In genomic region chr10:33483124-33483794, GRCh38 we compare ENCODE assay signal across 15 cellular contexts.
DNase-seq lines count a peak whose midpoint lies in the region; FAIRE-seq and TF ChIP-seq lines count a peak whose summit lies in the region.
"Had no signal": no experiment of that assay in that cellular context is flagged by ENCODE, and none has a peak within 500 bp of the region (broad histone marks: within the 10 kb centered on the region; RNA-seq: fewer than 3 reads in every experiment).

No MANE protein-coding gene starts in this region.

- no peak for FAIRE-seq in RCC 7860 (lab: Jason Lieb, UNC)

- H3K27ac Mint-ChIP-seq in neural crest cell (ENCODE audit: unreplicated experiment) (no peak overlapping the region), Calu3 (ENCODE audit: unreplicated experiment) (no peak overlapping the region)
- H3K27ac Mint-ChIP-seq: CD14-positive monocyte; effector memory CD8-positive, alpha-beta T cell; naive B cell had no signal

- H3K9me3 Mint-ChIP-seq in neural crest cell (no peaks in the 10 kb centered on the region), Calu3 (ENCODE audit: low read depth, unreplicated experiment) (no peaks in the 10 kb centered on the region)
- H3K9me3 Mint-ChIP-seq: effector memory CD8-positive, alpha-beta T cell had no signal

- TF ChIP-seq CTCF in HEK293 (tag by site-specific recombination; IDR thresholded peaks at IDR 0.05) (no peak), neural crest cell (conservative IDR thresholded peaks at IDR 0.05) (no peak), Calu3 (IDR thresholded peaks at IDR 0.05; ENCODE audit: unreplicated experiment) (no peak), SK-N-SH (IDR thresholded peaks at IDR 0.05) (no peak)

- no peaks in the 10 kb centered on the region for H3K36me3 ChIP-seq in HEK293 (ENCODE audit: control insufficient read depth in 2 of 2, insufficient read depth in 1 of 2, low read length in 2 of 2)
- no peaks in the 10 kb centered on the region for H3K36me3 ChIP-seq in SK-N-SH (replicated peaks in 1 of 2; ENCODE audit: control insufficient read depth in 1 of 2, insufficient read depth in 2 of 2, low read length in 1 of 2)

- no peaks in the 10 kb centered on the region for H3K9me2 ChIP-seq in SK-N-SH

- no peak overlapping the region for H2AFZ ChIP-seq in SK-N-SH (ENCODE audit: low read depth)

- H3K9me3 ChIP-seq in HEK293 (ENCODE audit: control insufficient read depth, insufficient read depth, low read depth, low read length): no peaks in the 10 kb centered on the region
- H3K9me3 ChIP-seq in SK-N-SH: no peaks in the 10 kb centered on the region

- H3K4me3 Mint-ChIP-seq in neural crest cell: peak overlapping the region; percentile 13
- H3K4me3 Mint-ChIP-seq in Calu3 (ENCODE audit: low read depth, unreplicated experiment): no peak overlapping the region
- H3K4me3 Mint-ChIP-seq: CD14-positive monocyte; effector memory CD8-positive, alpha-beta T cell; naive B cell had no signal

- POLR2A ChIA-PET in HEK293 (lab: Yijun Ruan, JAX) (interaction anchor here (0.8 to 1.3 kb wide), 2 partner anchors 15 to 147 kb away, joined by 3 to 4 read pairs; no protein-coding TSS in a partner anchor), SK-N-SH (lab: Yijun Ruan, JAX) (no interaction called here)

- 85% methylated on average over 5 of the region's 5 CpGs for whole genome bisulfite sequencing in SK-N-SH (ENCODE audit: low lambda C conversion rate)

- peaks cover 20% of the 10 kb centered on the region for H3K4me1 ChIP-seq in HEK293 (ENCODE audit: control insufficient read depth, insufficient read depth, low read length)
- H3K4me1 ChIP-seq in SK-N-SH (ENCODE audit: control insufficient read depth in 1 of 2, insufficient read depth in 2 of 2, low read depth in 1 of 2, low read length in 1 of 2): no peaks in the 10 kb centered on the region; a peak in 1 of 4 replicates

- no peak for TF ChIP-seq EP300 in SK-N-SH (IDR thresholded peaks at IDR 0.05; ENCODE audit: borderline replicate concordance in 1 of 2, low read depth in 1 of 2, low read length in 1 of 2)

- no peak overlapping the region for H3K4me2 ChIP-seq in SK-N-SH

- H3K9ac ChIP-seq in SK-N-SH: no peak overlapping the region

- H4K20me1 ChIP-seq in SK-N-SH (ENCODE audit: insufficient read depth): no peaks in the 10 kb centered on the region

- BruUV-seq in Calu3 (replicated peaks; lab: Mats Ljungman, UMichigan): no TSS peak

- peaks cover 57% of the 10 kb centered on the region for H3K4me1 Mint-ChIP-seq in neural crest cell
- H3K4me1 Mint-ChIP-seq in Calu3 (ENCODE audit: low read depth, unreplicated experiment): peaks cover 7% of the 10 kb centered on the region
- H3K4me1 Mint-ChIP-seq: naive B cell had no signal

- CTCF ChIA-PET in HEK293 (lab: Yijun Ruan, JAX) (interaction anchor here (0.6 to 1.0 kb wide), 2 partner anchors 171 to 551 kb away, joined by 3 read pairs; no protein-coding TSS in a partner anchor), Calu3 (lab: Charles Lee) (no interaction called here), SK-N-SH (lab: Yijun Ruan, JAX) (no interaction called here)

- no peaks in the 10 kb centered on the region for H3F3A ChIP-seq in SK-N-SH (replicated peaks; ENCODE audit: insufficient read depth)

- H3K36me3 Mint-ChIP-seq in neural crest cell (ENCODE audit: low read depth) (no peaks in the 10 kb centered on the region), Calu3 (ENCODE audit: insufficient read depth, unreplicated experiment) (no peaks in the 10 kb centered on the region)
- H3K36me3 Mint-ChIP-seq: CD14-positive monocyte, naive B cell had no signal

- H3K27me3 ChIP-seq in SK-N-SH (ENCODE audit: insufficient read depth): no peaks in the 10 kb centered on the region

- intact Hi-C loops in Calu3 (cut with micrococcal nuclease; ENCODE audit: unreplicated experiment): no loop called here

- H3K27me3 Mint-ChIP-seq in neural crest cell (ENCODE audit: low read depth) (no peaks in the 10 kb centered on the region), Calu3 (ENCODE audit: unreplicated experiment) (no peaks in the 10 kb centered on the region)
- H3K27me3 Mint-ChIP-seq: effector memory CD8-positive, alpha-beta T cell; naive B cell had no signal

- H3K27ac ChIP-seq in HEK293 (ENCODE audit: extremely low read depth, low read depth, low read length) (peak overlapping the region; percentile 28; the same call in 1 of the 2 replicates), SK-N-SH (ENCODE audit: low read depth in 2 of 2, low read length in 1 of 2) (no peak overlapping the region)

- no peaks in the 10 kb centered on the region for H3K79me2 ChIP-seq in SK-N-SH (ENCODE audit: insufficient read depth)

- peak; percentile 8 for DNase-seq in NCI-H2029 treated with DMSO at 0.1 percent for 48 hours (lab: John Stamatoyannopoulos, UW)
- peak; percentile 3 for DNase-seq in SK-N-DZ (ENCODE audit: low spot score)
- no peak for DNase-seq in neural crest cell (ENCODE audit: low read depth, low spot score)
- no peak for DNase-seq in RCC 7860 (ENCODE audit: low spot score)
- DNase-seq in Calu3: no peak
- no peak for DNase-seq in SK-N-SH
- DNase-seq: activated CD4-positive, alpha-beta T cell treated with anti-CD3 and anti-CD28 coated beads, Interleukin-2, amount 50 U/mL, for 48 hours; activated effector memory CD4-positive, alpha-beta T cell treated with Interleukin-2 at 50 U/mL for 16 hours; effector memory CD8-positive, alpha-beta T cell; foreskin melanocyte; naive B cell; PC-3; T-helper 2 cell had no signal

- H3K4me3 ChIP-seq in HEK293 (ENCODE audit: low read depth, low read length) (no peak overlapping the region), SK-N-SH (ENCODE audit: low read depth in 2 of 2, low read length in 1 of 2) (no peak overlapping the region)

- no peak for TF ChIP-seq RAD21 in SK-N-SH (IDR thresholded peaks at IDR 0.05; ENCODE audit: low read length)

TF ChIP-seq in HEK293, 187 proteins besides CTCF, POLR2A, EP300 and RAD21 (continues in another document):
- TF ChIP-seq ZNF677 (tag by site-specific recombination; IDR thresholded peaks at IDR 0.05) (no peak), ZNF140 (tag by site-specific recombination; IDR thresholded peaks at IDR 0.05) (no peak), ZNF580 (tag by site-specific recombination; IDR thresholded peaks at IDR 0.05) (0 out of 2 replicates have a peak, but pooled peaks have one; percentile 10), WT1 (tag by site-specific recombination; IDR thresholded peaks at IDR 0.05) (peak; percentile 30; the same call in 1 of the 2 replicates), ZNF202 (tag by site-specific recombination; IDR thresholded peaks at IDR 0.05; ENCODE audit: borderline replicate concordance) (no peak), ZNF214 (tag by site-specific recombination; IDR thresholded peaks at IDR 0.05; ENCODE audit: borderline replicate concordance) (no peak), ZNF138 (tag by site-specific recombination; IDR thresholded peaks at IDR 0.05; ENCODE audit: borderline replicate concordance) (no peak), ZNF658 (tag by site-specific recombination; IDR thresholded peaks at IDR 0.05) (no peak)
- TF ChIP-seq, protein P1, sequence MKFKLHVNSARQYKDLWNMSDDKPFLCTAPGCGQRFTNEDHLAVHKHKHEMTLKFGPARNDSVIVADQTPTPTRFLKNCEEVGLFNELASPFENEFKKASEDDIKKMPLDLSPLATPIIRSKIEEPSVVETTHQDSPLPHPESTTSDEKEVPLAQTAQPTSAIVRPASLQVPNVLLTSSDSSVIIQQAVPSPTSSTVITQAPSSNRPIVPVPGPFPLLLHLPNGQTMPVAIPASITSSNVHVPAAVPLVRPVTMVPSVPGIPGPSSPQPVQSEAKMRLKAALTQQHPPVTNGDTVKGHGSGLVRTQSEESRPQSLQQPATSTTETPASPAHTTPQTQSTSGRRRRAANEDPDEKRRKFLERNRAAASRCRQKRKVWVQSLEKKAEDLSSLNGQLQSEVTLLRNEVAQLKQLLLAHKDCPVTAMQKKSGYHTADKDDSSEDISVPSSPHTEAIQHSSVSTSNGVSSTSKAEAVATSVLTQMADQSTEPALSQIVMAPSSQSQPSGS (tag by site-specific recombination; IDR thresholded peaks at IDR 0.05; ENCODE audit: low read depth): no peak

TF ChIP-seq in SK-N-SH, 30 proteins besides CTCF, POLR2A, EP300 and RAD21:
- TF ChIP-seq REST (IDR thresholded peaks at IDR 0.05; ENCODE audit: low read depth, low read length): no peak

Comparison
In these comparisons a context has a peak if more than half of its experiments do, and no peak if none do; other contexts are left out.
1. DNase-seq: peak in NCI-H2029 treated with DMSO at 0.1 percent for 48 hours (single experiment) and SK-N-DZ (single experiment); none in neural crest cell (single experiment), RCC 7860 (single experiment), Calu3 (single experiment) and SK-N-SH (single experiment).